9 cellular contexts compared by ENCODE assay signal in the genomic region with DNA sequence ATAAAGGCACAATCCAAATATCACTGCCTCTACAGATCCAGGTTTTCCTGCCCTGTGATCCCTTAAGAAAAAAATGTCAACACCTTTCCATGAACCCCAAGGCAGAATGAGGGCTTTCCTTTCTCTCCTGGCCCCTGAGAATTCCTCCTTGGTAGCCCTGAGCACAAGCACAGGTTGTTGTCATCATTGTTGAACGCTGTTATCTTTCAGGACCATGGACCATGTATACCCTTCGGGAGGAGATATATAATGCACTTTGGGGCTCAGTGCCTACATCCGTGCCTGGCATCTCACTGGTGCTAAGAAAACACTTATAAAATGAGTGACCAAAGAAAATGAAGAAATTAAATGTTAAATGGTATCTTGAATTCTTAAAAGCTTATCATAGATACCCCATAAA.
"Had no signal": no experiment of that assay in that cellular context is flagged by ENCODE, and none has a peak within 500 bp of the region (broad histone marks: within the 10 kb centered on the region; RNA-seq: fewer than 3 reads in every experiment).

No MANE protein-coding gene starts in this region.

- H3K4me3 Mint-ChIP-seq: GM23338, H9, HFFc6 had no signal

- H3K36me3 ChIP-seq: HAP-1 had no signal

- H3K9me3 Mint-ChIP-seq: GM23338, HFFc6 had no signal

- ATAC-seq: GM23338, HCT116 had no signal

- DNase-seq: GM23248, GOT3, H7, H9, HCEC 1CT, HFFc6 had no signal

- H3K27ac ChIP-seq: GM23248 had no signal

- H2AFZ ChIP-seq: GM23248, GM23338 had no signal

- H3K4me1 ChIP-seq: HAP-1 had no signal

- H3K4me3 ChIP-seq: GM23248, GM23338, HAP-1 had no signal

- H3K9ac ChIP-seq: GM23248 had no signal

- H3K9me3 ChIP-seq: HAP-1 had no signal

- H3K4me2 ChIP-seq: GM23338 had no signal

- H3K27ac Mint-ChIP-seq: GM23338, H9, HFFc6 had no signal
